In genomic region chr13:102596147-102597028, GRCh38 we compare ENCODE assay signal across 8 cellular contexts. TPM values are rescaled to one million over a fixed set of nuclear protein-coding genes. Genes with fewer than 3 reads are reported as not detected.
DNase-seq lines count a peak whose midpoint lies in the region; ATAC-seq and TF ChIP-seq lines count a peak whose summit lies in the region.

TPP2 (plus strand) TSS chr13:102596986; CDS start chr13:102597039, 53 bp downstream.

- H3K4me3 ChIP-seq in AG10803 (ENCODE audit: low read length): peak within 1 kb of the TSS; percentile 94

- TF ChIP-seq CTCF in AG10803 (conservative IDR thresholded peaks at IDR 0.05; ENCODE audit: low read length): no peak

- ATAC-seq in GM19043 (IDR thresholded peaks at IDR 0.05; ENCODE audit: low read depth, unreplicated experiment): peak; percentile 64
- peak; percentile 69 for ATAC-seq in HG03378 (IDR thresholded peaks at IDR 0.05; ENCODE audit: unreplicated experiment)

- DNase-seq in AG10803 (ENCODE audit: low read depth): peak; percentile 99
- DNase-seq in NCI-H460 (ENCODE audit: extremely low read depth, low read depth): peak; percentile 94
- DNase-seq in activated CD4-positive, CD25-positive, alpha-beta regulatory T cell treated with anti-CD3 and anti-CD28 coated beads, Interleukin-2, amount 50 U/mL, for 72 hours: peak; percentile 99
- DNase-seq in cerebellar nuclear complex (lab: John Stamatoyannopoulos, UW): peak; percentile 83 to 86
- DNase-seq in islet precursor cell: peak; percentile 99
- peak; percentile 97 to 98 (median 97) for DNase-seq in stimulated activated CD4-positive, alpha-beta T cell treated with anti-CD3 and anti-CD28 coated beads, Interleukin-12 subunit alpha, Interleukin-12 subunit beta, amount 100 ng/mL, for 48 hours (ENCODE audit: low read depth in 2 of 3, low spot score in 1 of 3)

RNA-seq across cellular contexts. Expression of gene TPP2, which starts in this region (rescaled TPM):
- 32.6 and 35.6 TPM in 2 replicates for total RNA-seq in NCI-H460 (2014; rRNA removed; shearing (Covaris generic))
- 44.8 and 57.0 TPM in 2 replicates for polyA plus RNA-seq in NCI-H460 (2014; cell fraction: nucleus; rRNA removed)

Comparison
In these comparisons a context has a peak if more than half of its experiments do, and no peak if none do; other contexts are left out.
1. Peak in every context shown above with its lines: DNase-seq, ATAC-seq and H3K4me3 ChIP-seq.